In genomic region chr13:61339054-61339621, GRCh38 we compare ENCODE assay signal across 19 cellular contexts.
DNase-seq lines count a peak whose midpoint lies in the region; ATAC-seq, FAIRE-seq and TF ChIP-seq lines count a peak whose summit lies in the region.
"Had no signal": no experiment of that assay in that cellular context is flagged by ENCODE, and none has a peak within 500 bp of the region (broad histone marks: within the 10 kb centered on the region; RNA-seq: fewer than 3 reads in every experiment).

No MANE protein-coding gene starts in this region.

- no peaks in the 10 kb centered on the region for H3F3A ChIP-seq in GM23338 (replicated peaks; ENCODE audit: low read depth)

- H2BK5ac ChIP-seq in H1 (ENCODE audit: low read depth, low read length) (no peak overlapping the region), neuronal stem cell (ENCODE audit: low read length) (no peak overlapping the region)

- no peak overlapping the region for H3K9ac ChIP-seq in H1 (replicated peaks in 1 of 4; ENCODE audit: extremely low read depth in 1 of 4, low read depth in 3 of 4, low read length in 3 of 4)
- H3K9ac ChIP-seq in neuronal stem cell (ENCODE audit: low read depth, low read length, poor library complexity), result no peak overlapping the region

- no peak overlapping the region for H2BK120ac ChIP-seq in H1 (replicated peaks; ENCODE audit: low read depth, low read length)
- H2BK120ac ChIP-seq in neuronal stem cell (ENCODE audit: low read depth, low read length), result no peak overlapping the region

- H3K4me1 Mint-ChIP-seq in GM23338, result peaks cover 5% of the 10 kb centered on the region; the same call in 2 of the 3 replicates
- H3K4me1 Mint-ChIP-seq: CD4-positive, CD25-positive, alpha-beta regulatory T cell had no signal

- intact Hi-C loops in uterus (cut with DNase I; ENCODE audit: low total_unique reads), result no loop called here

- peaks cover 9% of the 10 kb centered on the region for H3K9me2 ChIP-seq in GM23338 (ENCODE audit: insufficient read depth)

- H3K4me3 ChIP-seq in GM23338, result no peak overlapping the region
- no peak overlapping the region for H3K4me3 ChIP-seq in H1 (ENCODE audit: extremely low read depth in 1 of 4, insufficient read depth in 2 of 4, low read depth in 3 of 4, low read length in 4 of 4)
- H3K4me3 ChIP-seq in neuronal stem cell (ENCODE audit: low read length in 2 of 2), result no peak overlapping the region
- H3K4me3 ChIP-seq in uterus, result no peak overlapping the region
- no peak overlapping the region for H3K4me3 ChIP-seq in suprapubic skin
- H3K4me3 ChIP-seq: GM12878, SJSA1 had no signal

- DNase-seq in GM23338 (ENCODE audit: low spot score), result peak; percentile 14
- DNase-seq in NCI-H146 treated with DMSO at 0.1 percent for 48 hours (lab: John Stamatoyannopoulos, UW; ENCODE audit: unreplicated experiment), result peak; percentile 28
- no peak for DNase-seq in H1 (ENCODE audit: low read depth in 1 of 2, low spot score in 2 of 2)
- DNase-seq in neuronal stem cell (ENCODE audit: low spot score), result no peak
- DNase-seq in uterus, result no peak
- DNase-seq in suprapubic skin (ENCODE audit: low spot score in 2 of 2), result no peak
- no peak for DNase-seq in OCI-M1 (lab: John Stamatoyannopoulos, UW)
- DNase-seq: ACHN; CD4-positive, CD25-positive, alpha-beta regulatory T cell; DMS53; KBM-7; NCI-H1048; NCI-H187; NCI-H2171; NCI-H510A; RPMI8226 had no signal

- H3K79me1 ChIP-seq in H1 (ENCODE audit: low read depth, low read length) (no peaks in the 10 kb centered on the region), neuronal stem cell (ENCODE audit: low read depth, low read length) (no peaks in the 10 kb centered on the region)

- no peak overlapping the region for H2BK15ac ChIP-seq in H1 (ENCODE audit: low read length)
- H2BK15ac ChIP-seq in neuronal stem cell (ENCODE audit: low read length), result no peak overlapping the region

- no peak overlapping the region for H3K23ac ChIP-seq in H1 (ENCODE audit: insufficient read length)
- peak overlapping the region; percentile 93 for H3K23ac ChIP-seq in neuronal stem cell (ENCODE audit: low read depth, low read length, poor library complexity)

- H3K4me1 ChIP-seq in GM23338 (ENCODE audit: insufficient read depth) (no peaks in the 10 kb centered on the region; the same call in 1 of the 2 replicates), H1 (replicated peaks in 1 of 4; ENCODE audit: control insufficient read depth in 3 of 4, insufficient read depth in 4 of 4, low read length in 3 of 4) (no peaks in the 10 kb centered on the region), neuronal stem cell (ENCODE audit: control insufficient read depth in 2 of 2, insufficient read depth in 1 of 2, low read depth in 1 of 2, low read length in 2 of 2) (no peaks in the 10 kb centered on the region), uterus (no peaks in the 10 kb centered on the region), suprapubic skin (no peaks in the 10 kb centered on the region)
- H3K4me1 ChIP-seq: SJSA1 had no signal

- no peak overlapping the region for H3K56ac ChIP-seq in H1 (replicated peaks; ENCODE audit: insufficient read length, low read depth, low read length)

- POLR2A ChIA-PET in H1 (lab: Charles Lee; ENCODE audit: partially characterized antibody), result no interaction called here

- H2BK12ac ChIP-seq in H1 (ENCODE audit: low read depth, low read length) (no peak overlapping the region), neuronal stem cell (ENCODE audit: low read length) (no peak overlapping the region)

- H3K9me3 ChIP-seq in H1 (ENCODE audit: insufficient read depth in 2 of 2, low read depth in 1 of 2, low read length in 1 of 2), result peaks cover 0 to 9% of the 10 kb centered on the region in 2 experiments; a peak in 1 of 4 replicates
- no peaks in the 10 kb centered on the region for H3K9me3 ChIP-seq in neuronal stem cell (replicated peaks in 1 of 2; ENCODE audit: control insufficient read depth in 2 of 2, insufficient read depth in 1 of 2, low read depth in 1 of 2, low read length in 2 of 2)
- H3K9me3 ChIP-seq in uterus, result no peaks in the 10 kb centered on the region
- peaks cover 5% of the 10 kb centered on the region for H3K9me3 ChIP-seq in suprapubic skin
- H3K9me3 ChIP-seq: SJSA1 had no signal

- FAIRE-seq in H1 (lab: Jason Lieb, UNC), result no peak
- FAIRE-seq: GM12878, GM18507 had no signal

- H3K27me3 ChIP-seq in GM23338 (ENCODE audit: insufficient read depth) (no peaks in the 10 kb centered on the region), H1 (replicated peaks in 1 of 4; ENCODE audit: control insufficient read depth in 3 of 4, extremely low read depth in 1 of 4, insufficient read depth in 3 of 4, low read length in 3 of 4) (no peaks in the 10 kb centered on the region), neuronal stem cell (ENCODE audit: control insufficient read depth in 3 of 3, insufficient read depth in 3 of 3, low read depth in 1 of 3, low read length in 3 of 3) (no peaks in the 10 kb centered on the region), uterus (no peaks in the 10 kb centered on the region), suprapubic skin (no peaks in the 10 kb centered on the region)
- H3K27me3 ChIP-seq: SJSA1 had no signal

- H3K4me3 Mint-ChIP-seq in GM23338, result no peak overlapping the region
- H3K4me3 Mint-ChIP-seq: CD4-positive, CD25-positive, alpha-beta regulatory T cell had no signal

- peaks cover 11% of the 10 kb centered on the region for H3K9me3 Mint-ChIP-seq in GM23338

- no peaks in the 10 kb centered on the region; the same call in 2 of the 3 replicates for H3K36me3 Mint-ChIP-seq in GM23338 (ENCODE audit: low read depth)
- H3K36me3 Mint-ChIP-seq: CD4-positive, CD25-positive, alpha-beta regulatory T cell had no signal

- no peak overlapping the region for H4K5ac ChIP-seq in H1 (ENCODE audit: insufficient read length, low read depth, low read length)

- no peak overlapping the region for H3K4ac ChIP-seq in H1 (replicated peaks; ENCODE audit: insufficient read length, low read depth, low read length)
- H3K4ac ChIP-seq in neuronal stem cell (ENCODE audit: low read length), result no peak overlapping the region

- H3K18ac ChIP-seq in H1 (ENCODE audit: extremely low read depth, low read length) (no peak overlapping the region), neuronal stem cell (ENCODE audit: low read length) (no peak overlapping the region)

- 95% methylated on average over 40 of the region's 45 CpGs; no CpG with 5 or more reads in 1 of the 2 experiments for WGBS in H1 (ENCODE audit: extremely low coverage in 1 of 2, insufficient coverage in 1 of 2, insufficient read length in 1 of 2, insufficient replicate concordance in 2 of 2, low coverage in 1 of 2, low lambda C conversion rate in 2 of 2, missing lambda C conversion rate in 1 of 2), 2 experiments
- no CpG with 5 or more reads among the region's 45 CpGs for WGBS in neuronal stem cell (ENCODE audit: extremely low coverage in 2 of 2, insufficient read length in 2 of 2, insufficient replicate concordance in 1 of 2), 2 donors
- WGBS in suprapubic skin, result 100% methylated on average over 2 of the region's 45 CpGs

- no peaks in the 10 kb centered on the region for H4K20me1 ChIP-seq in GM23338 (replicated peaks; ENCODE audit: insufficient read depth)
- no peaks in the 10 kb centered on the region for H4K20me1 ChIP-seq in H1 (replicated peaks in 1 of 2; ENCODE audit: control insufficient read depth in 1 of 2, insufficient read depth in 2 of 2, low read length in 2 of 2)

- H3K4me2 ChIP-seq in GM23338 (no peak overlapping the region), H1 (ENCODE audit: insufficient read depth in 1 of 2, low read depth in 2 of 2, low read length in 2 of 2) (no peak overlapping the region), neuronal stem cell (ENCODE audit: insufficient read depth, low read length, poor library complexity, severe bottlenecking) (no peak overlapping the region)

- H2BK20ac ChIP-seq in H1 (ENCODE audit: low read length), result no peak overlapping the region

- no peak overlapping the region for H3K27ac ChIP-seq in GM23338 (ENCODE audit: low read depth)
- no peak overlapping the region for H3K27ac ChIP-seq in H1 (ENCODE audit: low read depth, low read length)
- no peak overlapping the region for H3K27ac ChIP-seq in neuronal stem cell (replicated peaks; ENCODE audit: low read length)
- no peak overlapping the region for H3K27ac ChIP-seq in uterus
- H3K27ac ChIP-seq in suprapubic skin, result no peak overlapping the region
- H3K27ac ChIP-seq: SJSA1 had no signal

- peak; percentile 15 to 31; a peak in 2 of 4 replicates for TF ChIP-seq RAD21 in H1 (IDR thresholded peaks at IDR 0.05 in 1 of 2, conservative IDR thresholded peaks at IDR 0.05 in 1 of 2; ENCODE audit: low read depth in 2 of 2, low read length in 2 of 2)

- H3K23me2 ChIP-seq in H1 (ENCODE audit: low read depth, low read length), result no peaks in the 10 kb centered on the region

- H3K36me3 ChIP-seq in GM23338 (ENCODE audit: insufficient read depth), result no peaks in the 10 kb centered on the region
- no peaks in the 10 kb centered on the region for H3K36me3 ChIP-seq in H1 (ENCODE audit: control insufficient read depth in 2 of 4, insufficient read depth in 4 of 4, low read length in 3 of 4)
- H3K36me3 ChIP-seq in neuronal stem cell (replicated peaks in 1 of 2; ENCODE audit: control insufficient read depth in 2 of 2, insufficient read depth in 2 of 2, low read length in 2 of 2), result no peaks in the 10 kb centered on the region
- H3K36me3 ChIP-seq in uterus, result no peaks in the 10 kb centered on the region
- H3K36me3 ChIP-seq in suprapubic skin, result no peaks in the 10 kb centered on the region
- H3K36me3 ChIP-seq: SJSA1 had no signal

- TF ChIP-seq EP300 in H1 (IDR thresholded peaks at IDR 0.05; ENCODE audit: borderline replicate concordance in 1 of 2, low read depth in 2 of 2, low read length in 2 of 2) (no peak), suprapubic skin (IDR thresholded peaks at IDR 0.05) (no peak)

- H3K14ac ChIP-seq in H1 (ENCODE audit: insufficient read length), result no peak overlapping the region
- no peak overlapping the region for H3K14ac ChIP-seq in neuronal stem cell (ENCODE audit: low read length)

- no peaks in the 10 kb centered on the region for H3K79me2 ChIP-seq in GM23338 (replicated peaks; ENCODE audit: insufficient read depth)
- no peaks in the 10 kb centered on the region for H3K79me2 ChIP-seq in H1 (ENCODE audit: control insufficient read depth in 1 of 2, insufficient read depth in 2 of 2, low read length in 2 of 2)

- H3K27me3 Mint-ChIP-seq in GM23338 (ENCODE audit: insufficient read depth, low read depth, poor library complexity), result no peaks in the 10 kb centered on the region
- H3K27me3 Mint-ChIP-seq: CD4-positive, CD25-positive, alpha-beta regulatory T cell had no signal

- TF ChIP-seq POLR2A in H1 (IDR thresholded peaks at IDR 0.05; ENCODE audit: control extremely low read depth in 1 of 2, low read depth in 2 of 2, low read length in 2 of 2), result no peak
- no peak for TF ChIP-seq POLR2A in uterus (IDR thresholded peaks at IDR 0.05)
- TF ChIP-seq POLR2A in suprapubic skin (IDR thresholded peaks at IDR 0.05), result no peak

- H3K27ac Mint-ChIP-seq in GM23338, result no peak overlapping the region
- H3K27ac Mint-ChIP-seq: CD4-positive, CD25-positive, alpha-beta regulatory T cell had no signal

- CTCF ChIA-PET in H1 (lab: Charles Lee; ENCODE audit: partially characterized antibody), result interaction anchor here (0.8 to 1.5 kb wide), 5 partner anchors 7 to 79 kb away, joined by 3 to 5 read pairs (median 3); no protein-coding TSS in a partner anchor

- H4K91ac ChIP-seq in H1 (replicated peaks; ENCODE audit: insufficient read length, low read length), result no peak overlapping the region
- H4K91ac ChIP-seq in neuronal stem cell (ENCODE audit: low read depth, low read length, poor library complexity), result no peak overlapping the region

- no peak overlapping the region for H4K8ac ChIP-seq in H1 (ENCODE audit: extremely low read depth, insufficient read depth, low read length)
- H4K8ac ChIP-seq in neuronal stem cell (ENCODE audit: low read depth, low read length), result no peak overlapping the region

- H2AK5ac ChIP-seq in H1 (ENCODE audit: low read depth, low read length) (no peak overlapping the region), neuronal stem cell (ENCODE audit: low read depth, low read length) (no peak overlapping the region)

- ATAC-seq in GM23338, result peak; percentile 81
- ATAC-seq: GM12878 had no signal

- H2AFZ ChIP-seq in GM23338, result no peak overlapping the region
- H2AFZ ChIP-seq in H1 (ENCODE audit: low read length), result no peak overlapping the region
- no peak overlapping the region for H2AFZ ChIP-seq in neuronal stem cell (ENCODE audit: low read length)

- TF ChIP-seq CTCF in GM23338 (conservative IDR thresholded peaks at IDR 0.05; ENCODE audit: low read depth in 2 of 2) (peak; percentile 17 to 41; a peak in 2 of 4 replicates), H1 (IDR thresholded peaks at IDR 0.05; ENCODE audit: control extremely low read depth in 1 of 3, insufficient read depth in 1 of 3, low read depth in 1 of 3, low read length in 3 of 3) (peak in 2 of 3 experiments; percentile 7 to 18; a peak in 2 of 4 replicates), uterus (IDR thresholded peaks at IDR 0.05) (no peak), suprapubic skin (IDR thresholded peaks at IDR 0.05) (no peak)

Comparison
In these comparisons a context has a peak if more than half of its experiments do, and no peak if none do; other contexts are left out.
1. DNase-seq: peak in GM23338 (single experiment) and NCI-H146 treated with DMSO at 0.1 percent for 48 hours (single experiment); none in H1 (0 of 2), neuronal stem cell (single experiment), uterus (0 of 2), suprapubic skin (0 of 2) and OCI-M1 (single experiment).
2. CTCF ChIP-seq: peak in GM23338 (2 of 2) and H1 (2 of 3); none in uterus (0 of 4) and suprapubic skin (0 of 2).